Comparison of ENCODE assay signal across 9 cellular contexts in the genomic region with DNA sequence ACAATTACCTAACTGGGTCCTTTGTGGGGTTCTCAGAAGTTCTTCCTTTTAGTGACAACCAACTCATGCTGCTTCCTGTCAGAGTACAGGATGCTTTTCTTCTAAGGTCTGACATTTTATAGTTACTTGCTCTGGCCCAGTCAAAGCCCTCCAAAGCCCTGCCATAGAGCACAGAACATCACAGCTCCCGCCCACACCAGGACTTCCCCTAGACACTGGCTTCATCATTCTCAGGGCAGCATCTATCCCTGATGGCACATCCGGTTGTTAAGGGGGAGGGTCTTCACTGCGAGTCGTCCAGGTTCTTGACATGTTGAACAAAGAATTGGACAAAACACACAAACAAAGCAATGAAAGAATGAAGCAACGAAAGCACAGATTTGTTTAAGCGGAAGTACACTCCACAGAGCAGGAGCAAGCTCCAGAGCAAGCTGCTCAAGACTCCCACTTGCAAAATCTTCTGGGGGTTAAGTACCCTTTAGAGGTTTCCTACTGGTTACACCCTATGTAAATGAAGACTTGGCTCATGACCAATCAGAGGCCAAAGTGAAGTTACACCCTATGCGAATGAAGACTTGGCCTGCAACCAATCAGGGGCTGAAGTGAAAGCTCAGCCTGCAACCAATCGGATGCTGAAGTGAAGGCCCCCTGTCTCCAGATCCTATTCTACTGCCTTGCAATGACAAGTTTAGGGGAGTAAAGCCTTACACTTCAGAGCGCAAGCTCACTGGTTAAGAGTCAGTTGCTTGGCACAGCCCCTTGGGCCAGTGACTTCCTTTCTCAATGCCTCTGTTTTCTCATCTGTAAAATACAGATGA.
DNase-seq lines count a peak whose midpoint lies in the region; ATAC-seq and TF ChIP-seq lines count a peak whose summit lies in the region.
"Had no signal": no experiment of that assay in that cellular context is flagged by ENCODE, and none has a peak within 500 bp of the region (broad histone marks: within the 10 kb centered on the region; RNA-seq: fewer than 3 reads in every experiment).

No MANE protein-coding gene starts in this region.

- H3K36me3 Mint-ChIP-seq in IgD-negative memory B cell (peaks cover 4% of the 10 kb centered on the region), Caco-2 (ENCODE audit: insufficient read depth, unreplicated experiment) (no peaks in the 10 kb centered on the region)
- peaks cover 21% of the 10 kb centered on the region for H3K36me3 Mint-ChIP-seq in activated CD4-positive, alpha-beta memory T cell treated with anti-CD3 and anti-CD28 coated beads for 36 hours

- no peak for ATAC-seq in HG02852 (IDR thresholded peaks at IDR 0.05; ENCODE audit: unreplicated experiment)
- ATAC-seq in HG03139 (IDR thresholded peaks at IDR 0.05; ENCODE audit: unreplicated experiment): no peak
- ATAC-seq: pancreas had no signal

- CTCF ChIA-PET in activated CD4-positive, alpha-beta memory T cell treated with anti-CD3 and anti-CD28 coated beads for 36 hours (lab: Charles Lee): interaction anchor here (0.8 to 1.2 kb wide), 2 partner anchors 19 to 28 kb away, joined by 4 read pairs; no protein-coding TSS in a partner anchor
- CTCF ChIA-PET in Caco-2 (lab: Charles Lee): no interaction called here

- WGBS in esophagus muscularis mucosa: 83% methylated on average over 9 of the region's 9 CpGs

- no peak overlapping the region for H3K4me3 ChIP-seq in esophagus muscularis mucosa
- H3K4me3 ChIP-seq in Caco-2 (ENCODE audit: low read depth, low read length): no peak overlapping the region
- H3K4me3 ChIP-seq: pancreas had no signal

- no peaks in the 10 kb centered on the region for H3K36me3 ChIP-seq in esophagus muscularis mucosa
- no peaks in the 10 kb centered on the region for H3K36me3 ChIP-seq in Caco-2 (ENCODE audit: control insufficient read depth, insufficient read depth, low read length)
- H3K36me3 ChIP-seq: pancreas had no signal

- POLR2A ChIA-PET in activated CD4-positive, alpha-beta memory T cell treated with anti-CD3 and anti-CD28 coated beads for 36 hours (lab: Charles Lee): interaction anchor here (1.2 to 1.4 kb wide), 2 partner anchors 28 to 48 kb away, joined by 3 read pairs; no protein-coding TSS in a partner anchor
- POLR2A ChIA-PET in Caco-2 (lab: Charles Lee): no interaction called here

- H3K9me3 Mint-ChIP-seq in IgD-negative memory B cell (no peaks in the 10 kb centered on the region), Caco-2 (ENCODE audit: unreplicated experiment) (no peaks in the 10 kb centered on the region)
- H3K9me3 Mint-ChIP-seq in activated CD4-positive, alpha-beta memory T cell treated with anti-CD3 and anti-CD28 coated beads for 36 hours: no peaks in the 10 kb centered on the region

- H3K27me3 Mint-ChIP-seq in IgD-negative memory B cell (peaks cover 1% of the 10 kb centered on the region), Caco-2 (ENCODE audit: insufficient read depth, unreplicated experiment) (no peaks in the 10 kb centered on the region)
- H3K27me3 Mint-ChIP-seq in activated CD4-positive, alpha-beta memory T cell treated with anti-CD3 and anti-CD28 coated beads for 36 hours: no peaks in the 10 kb centered on the region

- peaks cover 50 to 84% (median 78%) of the 10 kb centered on the region in 4 donors for H3K4me1 ChIP-seq in esophagus muscularis mucosa
- H3K4me1 ChIP-seq in Caco-2: no peaks in the 10 kb centered on the region

- TF ChIP-seq CTCF in esophagus muscularis mucosa (IDR thresholded peaks at IDR 0.05) (no peak), Caco-2 (IDR thresholded peaks at IDR 0.05; ENCODE audit: insufficient read depth in 1 of 2, low read depth in 1 of 2, low read length in 1 of 2, severe bottlenecking in 1 of 2, unreplicated experiment in 1 of 2) (no peak)

- no peaks in the 10 kb centered on the region for H3K9me3 ChIP-seq in esophagus muscularis mucosa
- no peaks in the 10 kb centered on the region for H3K9me3 ChIP-seq in Caco-2
- H3K9me3 ChIP-seq: pancreas had no signal

- H3K4me3 Mint-ChIP-seq in IgD-negative memory B cell (peak overlapping the region in 2 of 4 donors; percentile 12 to 87), Caco-2 (ENCODE audit: unreplicated experiment) (no peak overlapping the region)
- peak overlapping the region; percentile 50 for H3K4me3 Mint-ChIP-seq in activated CD4-positive, alpha-beta memory T cell treated with anti-CD3 and anti-CD28 coated beads for 36 hours

- intact Hi-C loops in activated CD4-positive, alpha-beta memory T cell treated with anti-CD3 and anti-CD28 coated beads for 36 hours (cut with micrococcal nuclease): loop anchor here (1.0 to 10.0 kb wide), 5 partner anchors 27 to 605 kb away; no protein-coding TSS in a partner anchor
- intact Hi-C loops in esophagus muscularis mucosa (cut with DNase I) (no loop called here), Caco-2 (cut with micrococcal nuclease; ENCODE audit: unreplicated experiment) (no loop called here)

- H3K27ac Mint-ChIP-seq in IgD-negative memory B cell: peak overlapping the region in 2 of 3 donors; percentile 71 to 90
- H3K27ac Mint-ChIP-seq in activated CD4-positive, alpha-beta memory T cell treated with anti-CD3 and anti-CD28 coated beads for 36 hours: peak overlapping the region; percentile 89
- no peak overlapping the region for H3K27ac Mint-ChIP-seq in Caco-2 (ENCODE audit: unreplicated experiment)

- no peak for TF ChIP-seq EP300 in esophagus muscularis mucosa (IDR thresholded peaks at IDR 0.05)

- peaks cover 9 to 25% (median 18%) of the 10 kb centered on the region in 3 donors for H3K4me1 Mint-ChIP-seq in IgD-negative memory B cell
- peaks cover 76% of the 10 kb centered on the region for H3K4me1 Mint-ChIP-seq in activated CD4-positive, alpha-beta memory T cell treated with anti-CD3 and anti-CD28 coated beads for 36 hours (ENCODE audit: low read depth)
- H3K4me1 Mint-ChIP-seq in Caco-2 (ENCODE audit: low read depth, unreplicated experiment): no peaks in the 10 kb centered on the region

- no TSS peak for BruUV-seq in Caco-2 (replicated peaks; lab: Mats Ljungman, UMichigan)

- no peak for TF ChIP-seq POLR2A in esophagus muscularis mucosa (IDR thresholded peaks at IDR 0.05; ENCODE audit: low read depth)

- H3K27me3 ChIP-seq in esophagus muscularis mucosa (no peaks in the 10 kb centered on the region), Caco-2 (replicated peaks; ENCODE audit: control insufficient read depth, insufficient read depth, low read length) (no peaks in the 10 kb centered on the region)
- H3K27me3 ChIP-seq: pancreas had no signal

- peak; percentile 86 for DNase-seq in activated CD4-positive, alpha-beta memory T cell treated with anti-CD3 and anti-CD28 coated beads for 36 hours
- DNase-seq in esophagus muscularis mucosa (ENCODE audit: extremely low spot score) (no peak), NCI-H2029 (lab: John Stamatoyannopoulos, UW) (no peak), Caco-2 (no peak)
- DNase-seq in stimulated activated CD4-positive, alpha-beta T cell treated with anti-CD3 and anti-CD28 coated beads, TNF-alpha, amount 100 ng/mL, for 48 hours (ENCODE audit: low read depth in 3 of 3): peak in 2 of 3 donors; percentile 48 to 55

- H3K27ac ChIP-seq in esophagus muscularis mucosa (replicated peaks in 1 of 4): peak overlapping the region; percentile 73 to 97 (median 91)
- H3K27ac ChIP-seq: pancreas had no signal

Comparison
In these comparisons a context has a peak if more than half of its experiments do, and no peak if none do; other contexts are left out.
1. DNase-seq: peak in activated CD4-positive, alpha-beta memory T cell treated with anti-CD3 and anti-CD28 coated beads for 36 hours (single experiment) and stimulated activated CD4-positive, alpha-beta T cell treated with anti-CD3 and anti-CD28 coated beads, TNF-alpha, amount 100 ng/mL, for 48 hours (2 of 3); none in esophagus muscularis mucosa (single experiment), NCI-H2029 (single experiment) and Caco-2 (0 of 2).